31 cellular contexts compared by ENCODE assay signal in genomic region chr1:6779089-6779805, GRCh38.
"Had no signal": no experiment of that assay in that cellular context is flagged by ENCODE, and none has a peak within 500 bp of the region (broad histone marks: within the 10 kb centered on the region; RNA-seq: fewer than 3 reads in every experiment).

No MANE protein-coding gene starts in this region.

- H3K4me3 Mint-ChIP-seq: activated CD4-positive, alpha-beta memory T cell treated with anti-CD3 and anti-CD28 coated beads for 36 hours; activated CD4-positive, alpha-beta T cell treated with anti-CD3 and anti-CD28 coated beads, Interleukin-2, amount 10 ng/mL, durations not matched to agents 24 days and 14 days; activated naive CD8-positive, alpha-beta T cell; central memory CD8-positive, alpha-beta T cell; dendritic cell treated with granulocyte-macrophage colony-stimulating factor and Interleukin-4, amounts not matched to agents 40 ng/mL and 50 ng/mL, for 4 days; immature natural killer cell; mesothelial cell of epicardium; nephron progenitor cell had no signal

- H3K9me3 Mint-ChIP-seq: activated CD4-positive, alpha-beta memory T cell treated with anti-CD3 and anti-CD28 coated beads for 36 hours; central memory CD8-positive, alpha-beta T cell; immature natural killer cell had no signal

- H3K9me3 ChIP-seq: esophagus muscularis mucosa, neutrophil, right lobe of liver, stomach, thyroid gland, upper lobe of right lung had no signal

- H3K4me1 Mint-ChIP-seq: central memory CD8-positive, alpha-beta T cell had no signal

- H3K27ac Mint-ChIP-seq: activated CD4-positive, alpha-beta memory T cell treated with anti-CD3 and anti-CD28 coated beads for 36 hours; activated CD4-positive, alpha-beta T cell treated with anti-CD3 and anti-CD28 coated beads, Interleukin-2, amount 10 ng/mL, durations not matched to agents 24 days and 14 days; activated naive CD8-positive, alpha-beta T cell; dendritic cell treated with granulocyte-macrophage colony-stimulating factor and Interleukin-4, amounts not matched to agents 40 ng/mL and 50 ng/mL, for 4 days; mesothelial cell of epicardium; naive B cell; nephron progenitor cell; progenitor cell of endocrine pancreas had no signal

- ATAC-seq: foreskin keratinocyte, heart left ventricle, left colon, right lobe of liver, upper lobe of right lung had no signal

- H3K4me1 ChIP-seq: upper lobe of right lung had no signal

- DNase-seq: activated CD4-positive, alpha-beta memory T cell treated with anti-CD3 and anti-CD28 coated beads for 36 hours; activated CD4-positive, alpha-beta T cell treated with anti-CD3 and anti-CD28 coated beads, Interleukin-2, amount 10 ng/mL, durations not matched to agents 24 days and 14 days; activated CD4-positive, CD25-positive, alpha-beta regulatory T cell; activated effector memory CD4-positive, alpha-beta T cell treated with Interleukin-2 at 50 U/mL for 16 hours; activated naive CD4-positive, alpha-beta T cell treated with Interleukin-2 at 50 U/mL for 16 hours; activated T-cell treated with anti-CD3 and anti-CD28 coated beads, Interleukin-2, amount 50 U/mL, for 48 hours; anterior cingulate cortex; foreskin keratinocyte; heart left ventricle; hypothalamus; immature natural killer cell; kidney; left colon; mammary epithelial cell; naive B cell; nephron progenitor cell; right lobe of liver; stimulated activated CD4-positive, alpha-beta T cell treated with anti-CD3 and anti-CD28 coated beads, Interleukin-12 subunit alpha, Interleukin-12 subunit beta, amount 100 ng/mL, for 4 hours; stimulated activated CD4-positive, alpha-beta T cell treated with anti-CD3 and anti-CD28 coated beads, Interleukin-4, amount 100 ng/mL, for 1 hour; stomach; thyroid gland; upper lobe of right lung had no signal

- H3K36me3 Mint-ChIP-seq: activated CD4-positive, alpha-beta memory T cell treated with anti-CD3 and anti-CD28 coated beads for 36 hours; activated naive CD8-positive, alpha-beta T cell; immature natural killer cell; mesothelial cell of epicardium had no signal

- H3K27ac ChIP-seq: esophagus muscularis mucosa, foreskin keratinocyte, heart left ventricle, neutrophil, right lobe of liver, skin epidermis, stomach, thyroid gland, upper lobe of right lung had no signal

- H3K27me3 Mint-ChIP-seq: dendritic cell treated with granulocyte-macrophage colony-stimulating factor and Interleukin-4, amounts not matched to agents 40 ng/mL and 50 ng/mL, for 4 days; naive B cell; progenitor cell of endocrine pancreas had no signal

- FAIRE-seq: bronchial epithelial cell, kidney had no signal

- H3K27me3 ChIP-seq: esophagus muscularis mucosa, foreskin keratinocyte, heart left ventricle, neutrophil, right lobe of liver, thyroid gland, upper lobe of right lung had no signal

- H3K36me3 ChIP-seq: esophagus muscularis mucosa, heart left ventricle, neutrophil, right lobe of liver, stomach, thyroid gland, upper lobe of right lung had no signal

- H3K4me3 ChIP-seq: esophagus muscularis mucosa, heart left ventricle, right lobe of liver, skin epidermis, stomach, thyroid gland, upper lobe of right lung had no signal
